ENCODE assay signal across 11 cellular contexts in genomic region chr3:108461641-108462040, GRCh38. TPM values are rescaled to one million over a fixed set of nuclear protein-coding genes. Genes with fewer than 3 reads are reported as not detected.
DNase-seq lines count a peak whose midpoint lies in the region; ATAC-seq, FAIRE-seq and TF ChIP-seq lines count a peak whose summit lies in the region.
"Had no signal": no experiment of that assay in that cellular context is flagged by ENCODE, and none has a peak within 500 bp of the region (broad histone marks: within the 10 kb centered on the region; RNA-seq: fewer than 3 reads in every experiment).

No MANE protein-coding gene starts in this region.

- H3K79me2 ChIP-seq in endothelial cell of umbilical vein (ENCODE audit: control insufficient read depth, insufficient read depth, low read length), result no peaks in the 10 kb centered on the region

- H3K4me3 ChIP-seq in endothelial cell of umbilical vein (replicated peaks in 1 of 3; ENCODE audit: insufficient read depth in 1 of 3, low read depth in 1 of 3, low read length in 3 of 3) (no peak overlapping the region), Peyer's patch (no peak overlapping the region)
- no peak overlapping the region for H3K4me3 ChIP-seq in CD8-positive, alpha-beta T cell (ENCODE audit: low read depth, low read length)

- no peaks in the 10 kb centered on the region for H4K20me1 ChIP-seq in endothelial cell of umbilical vein (replicated peaks; ENCODE audit: control insufficient read depth, extremely low read depth, insufficient read depth, low read length)

- dilution Hi-C loops in endothelial cell of umbilical vein (cut with MboI; ENCODE audit: extremely low pct_ligation_motif_present, low sequenced_read_pairs), result no loop called here

- H3K4me3 Mint-ChIP-seq in CD8-positive, alpha-beta T cell, result no peak overlapping the region

- no peak overlapping the region for H3K9ac ChIP-seq in endothelial cell of umbilical vein (replicated peaks; ENCODE audit: extremely low read depth, insufficient read depth, low read length)

- H3K4me1 ChIP-seq in endothelial cell of umbilical vein (ENCODE audit: control insufficient read depth, extremely low read depth, insufficient read depth, low read length), result no peaks in the 10 kb centered on the region
- H3K4me1 ChIP-seq in CD8-positive, alpha-beta T cell (ENCODE audit: insufficient read depth, low read length), result no peaks in the 10 kb centered on the region
- H3K4me1 ChIP-seq in Peyer's patch, result no peaks in the 10 kb centered on the region

- no peak overlapping the region for H3K27ac ChIP-seq in endothelial cell of umbilical vein (ENCODE audit: insufficient read depth, low read depth, low read length)
- H3K27ac ChIP-seq in CD8-positive, alpha-beta T cell (ENCODE audit: low read depth, low read length), result no peak overlapping the region
- no peak overlapping the region for H3K27ac ChIP-seq in Peyer's patch

- intact Hi-C loops in endothelial cell of umbilical vein (cut with micrococcal nuclease), result no loop called here
- intact Hi-C loops in sciatic nerve (cut with DNase I), result no loop called here
- intact Hi-C loops in CD8-positive, alpha-beta T cell (cut with DNase I, micrococcal nuclease), result no loop called here

- no peak overlapping the region for H3K27ac Mint-ChIP-seq in CD8-positive, alpha-beta T cell

- POLR2A ChIA-PET in endothelial cell of umbilical vein (lab: Charles Lee), result no interaction called here
- POLR2A ChIA-PET in CD8-positive, alpha-beta T cell (lab: Charles Lee), result no interaction called here

- ATAC-seq in GM19328 (IDR thresholded peaks at IDR 0.05; ENCODE audit: unreplicated experiment), result peak; percentile 85
- ATAC-seq in HG03135 (IDR thresholded peaks at IDR 0.05; ENCODE audit: unreplicated experiment), result peak; percentile 95
- ATAC-seq in sciatic nerve, result peak; percentile 74
- ATAC-seq in CD8-positive, alpha-beta T cell, result no peak

- no TSS peak for BruUV-seq in endothelial cell of umbilical vein (replicated peaks; lab: Mats Ljungman, UMichigan)

- H3K27me3 ChIP-seq in endothelial cell of umbilical vein (ENCODE audit: control insufficient read depth in 2 of 2, insufficient read depth in 2 of 2, low read length in 2 of 2), result no peaks in the 10 kb centered on the region
- no peaks in the 10 kb centered on the region for H3K27me3 ChIP-seq in CD8-positive, alpha-beta T cell (ENCODE audit: insufficient read depth, low read length)
- no peaks in the 10 kb centered on the region for H3K27me3 ChIP-seq in Peyer's patch

- H3K36me3 Mint-ChIP-seq in CD8-positive, alpha-beta T cell, result no peaks in the 10 kb centered on the region

- peak overlapping the region; percentile 28 for H2AFZ ChIP-seq in endothelial cell of umbilical vein (ENCODE audit: low read depth, low read length)

- H3K27me3 Mint-ChIP-seq in CD8-positive, alpha-beta T cell (ENCODE audit: low read depth), result peaks cover 2% of the 10 kb centered on the region

- TF ChIP-seq POLR2A in endothelial cell of umbilical vein (IDR thresholded peaks at IDR 0.05; ENCODE audit: low read depth, low read length), result no peak
- no peak for TF ChIP-seq POLR2A in Peyer's patch (IDR thresholded peaks at IDR 0.05)

- no peaks in the 10 kb centered on the region for H3K9me1 ChIP-seq in endothelial cell of umbilical vein (replicated peaks; ENCODE audit: control insufficient read depth, extremely low read depth, insufficient read depth, low read length)

- H3K4me2 ChIP-seq in endothelial cell of umbilical vein (ENCODE audit: insufficient read depth, low read length), result no peak overlapping the region

- H3K9me3 ChIP-seq in endothelial cell of umbilical vein (replicated peaks; ENCODE audit: control insufficient read depth, insufficient read depth, low read length), result no peaks in the 10 kb centered on the region
- H3K9me3 ChIP-seq in CD8-positive, alpha-beta T cell (ENCODE audit: low read length), result no peaks in the 10 kb centered on the region
- H3K9me3 ChIP-seq in Peyer's patch, result no peaks in the 10 kb centered on the region

- DNase-seq in endothelial cell of umbilical vein (ENCODE audit: low read depth, low spot score) (no peak), sciatic nerve (ENCODE audit: low spot score) (no peak), DMS153 (lab: John Stamatoyannopoulos, UW) (no peak), Peyer's patch (no peak)
- DNase-seq in CD8-positive, alpha-beta T cell, result no peak
- DNase-seq in activated effector memory CD4-positive, alpha-beta T cell treated with anti-CD3 and anti-CD28 coated beads, Interleukin-2, amount 50 U/mL, for 16 hours, result no peak
- DNase-seq: NCI-H1436 treated with DMSO at 0.1 percent for 48 hours had no signal

- H3K36me3 ChIP-seq in endothelial cell of umbilical vein (ENCODE audit: control insufficient read depth in 2 of 2, extremely low read depth in 1 of 2, insufficient read depth in 2 of 2, low read length in 2 of 2) (no peaks in the 10 kb centered on the region), Peyer's patch (no peaks in the 10 kb centered on the region)
- H3K36me3 ChIP-seq in CD8-positive, alpha-beta T cell (ENCODE audit: insufficient read depth, low read length), result no peaks in the 10 kb centered on the region

- FAIRE-seq in endothelial cell of umbilical vein (lab: Jason Lieb, UNC), result no peak
- FAIRE-seq: HTR-8/SVneo had no signal

- no peaks in the 10 kb centered on the region for H3K4me1 Mint-ChIP-seq in CD8-positive, alpha-beta T cell (ENCODE audit: low read depth)

- TF ChIP-seq CTCF in endothelial cell of umbilical vein (IDR thresholded peaks at IDR 0.05; ENCODE audit: extremely low read depth in 1 of 2, insufficient read depth in 1 of 2, low read depth in 1 of 2, low read length in 2 of 2) (no peak), Peyer's patch (IDR thresholded peaks at IDR 0.05) (no peak)
- TF ChIP-seq CTCF in CD8-positive, alpha-beta T cell (IDR thresholded peaks at IDR 0.05), result no peak

- no peaks in the 10 kb centered on the region for H3K9me3 Mint-ChIP-seq in CD8-positive, alpha-beta T cell

- CTCF ChIA-PET in endothelial cell of umbilical vein (lab: Charles Lee), result interaction anchor here (1.1 kb wide), 1 partner anchor 16 kb away, joined by 7 read pairs; no protein-coding TSS in a partner anchor
- CTCF ChIA-PET in CD8-positive, alpha-beta T cell (lab: Charles Lee), result interaction anchor here (1.5 to 2.3 kb wide), 2 partner anchors 16 to 28 kb away, joined by 3 to 12 read pairs; no protein-coding TSS in a partner anchor

TF ChIP-seq in endothelial cell of umbilical vein, 7 proteins besides CTCF, POLR2A, EP300 and RAD21:
- TF ChIP-seq EZH2 (IDR thresholded peaks at IDR 0.05; ENCODE audit: borderline replicate concordance, low read depth, low read length, severe bottlenecking) (no peak), MAX (IDR thresholded peaks at IDR 0.05; ENCODE audit: insufficient read depth, insufficient read length) (no peak), POLR2AphosphoS5 (IDR thresholded peaks at IDR 0.05; ENCODE audit: insufficient read depth, low read depth, low read length) (no peak), GATA2 (IDR thresholded peaks at IDR 0.05; ENCODE audit: insufficient read depth, insufficient read length, low read depth, low read length) (no peak), MYC (IDR thresholded peaks at IDR 0.05; ENCODE audit: low read depth, low read length) (no peak), FOS (IDR thresholded peaks at IDR 0.05; ENCODE audit: borderline replicate concordance, insufficient read depth, low read length) (no peak), JUN (IDR thresholded peaks at IDR 0.05; ENCODE audit: borderline replicate concordance, insufficient read depth, insufficient read length, low read depth) (no peak)

RNA-seq across cellular contexts. Expression of gene MYH15, which starts 48.8 kb away (rescaled TPM):
- total RNA-seq in endothelial cell of umbilical vein (0.14 and 0.27 TPM in 2 replicates), sciatic nerve (0.58 TPM), Peyer's patch (under 1 TPM in 2 of 4 donors, not detected in 2; 0.18 to 0.38 TPM)
- polyA plus RNA-seq in endothelial cell of umbilical vein, result not detected in 2 replicates
- polyA plus RNA-seq in endothelial cell of umbilical vein (2011; cell fraction: cytosol; rRNA removed), result 0.01 and 0.03 TPM in 2 replicates
- polyA plus RNA-seq in endothelial cell of umbilical vein (2011; cell fraction: nucleus; rRNA removed), result 0.14 and 0.26 TPM in 2 replicates
- 0.15 and 0.28 TPM in 2 replicates for polyA plus RNA-seq in endothelial cell of umbilical vein (2012)
- polyA minus RNA-seq in endothelial cell of umbilical vein, result not detected in 2 replicates
- polyA minus RNA-seq in endothelial cell of umbilical vein (2011; cell fraction: cytosol; rRNA and poly(A)+ RNA removed), result not detected
- polyA minus RNA-seq in endothelial cell of umbilical vein (2011; cell fraction: nucleus; rRNA and poly(A)+ RNA removed), result 0.14 and 0.24 TPM in 2 replicates
- under 1 TPM in 1 of 2 experiments, not detected in 1; 0.05 TPM for total RNA-seq in CD8-positive, alpha-beta T cell
- total RNA-seq: subcutaneous adipose tissue had no signal
